ENCODE assay signal across 8 cellular contexts in genomic region chr5:131393498-131393968, GRCh38.
DNase-seq lines count a peak whose midpoint lies in the region; ATAC-seq and TF ChIP-seq lines count a peak whose summit lies in the region.

No MANE protein-coding gene starts in this region.

- no peaks in the 10 kb centered on the region for H3K9me3 Mint-ChIP-seq in CD8-positive, alpha-beta T cell
- no peaks in the 10 kb centered on the region for H3K9me3 Mint-ChIP-seq in activated T-helper 1 cell treated with anti-CD3 and anti-CD28 coated beads, Interleukin-12 subunit alpha, Interleukin-12 subunit beta, Interleukin-2, Interleukin-4 antibody, amounts not matched to agents 30 ng/mL and 10 ng/mL and 1 ng/mL, durations not matched to agents 14 hours and 24 hours and 36 hours

- no peak overlapping the region for H3K9ac ChIP-seq in mammary epithelial cell (ENCODE audit: insufficient read depth, low read length)

- dilution Hi-C loops in mammary epithelial cell (cut with HindIII; ENCODE audit: low sequenced_read_pairs), result no loop called here

- no peak for TF ChIP-seq CTCF in CD8-positive, alpha-beta T cell (IDR thresholded peaks at IDR 0.05)
- TF ChIP-seq CTCF in osteoblast (IDR thresholded peaks at IDR 0.05; ENCODE audit: extremely low read depth, low read depth, low read length) (no peak), mammary epithelial cell (conservative IDR thresholded peaks at IDR 0.05 in 1 of 2, IDR thresholded peaks at IDR 0.05 in 1 of 2; ENCODE audit: extremely low read depth in 1 of 2, insufficient read depth in 1 of 2, low read depth in 1 of 2, low read length in 2 of 2) (no peak)

- ATAC-seq in CD8-positive, alpha-beta T cell, result peak; percentile 8

- no peaks in the 10 kb centered on the region for H3K27me3 Mint-ChIP-seq in CD8-positive, alpha-beta T cell (ENCODE audit: low read depth)
- H3K27me3 Mint-ChIP-seq in activated T-helper 1 cell treated with anti-CD3 and anti-CD28 coated beads, Interleukin-12 subunit alpha, Interleukin-12 subunit beta, Interleukin-2, Interleukin-4 antibody, amounts not matched to agents 30 ng/mL and 10 ng/mL and 1 ng/mL, durations not matched to agents 14 hours and 24 hours and 36 hours (ENCODE audit: insufficient read depth), result no peaks in the 10 kb centered on the region

- POLR2A ChIA-PET in CD8-positive, alpha-beta T cell (lab: Charles Lee), result interaction anchor here (0.6 to 1.2 kb wide), 4 partner anchors 109 to 186 kb away, joined by 3 to 6 read pairs (median 3); partner anchors contain the start of gene CDC42SE2

- H3K4me3 Mint-ChIP-seq in CD8-positive, alpha-beta T cell, result peak overlapping the region; percentile 52
- H3K4me3 Mint-ChIP-seq in activated T-helper 1 cell treated with anti-CD3 and anti-CD28 coated beads, Interleukin-12 subunit alpha, Interleukin-12 subunit beta, Interleukin-2, Interleukin-4 antibody, amounts not matched to agents 30 ng/mL and 10 ng/mL and 1 ng/mL, durations not matched to agents 14 hours and 24 hours and 36 hours, result peak overlapping the region; percentile 81

- CTCF ChIA-PET in CD8-positive, alpha-beta T cell (lab: Charles Lee), result interaction anchor here (1.3 to 1.9 kb wide), 2 partner anchors 12 to 129 kb away, joined by 3 to 8 read pairs; no protein-coding TSS in a partner anchor
- CTCF ChIA-PET in mammary epithelial cell (lab: Charles Lee; ENCODE audit: low non-redundant PET), result no interaction called here

- peaks cover 83% of the 10 kb centered on the region for H3K4me1 Mint-ChIP-seq in CD8-positive, alpha-beta T cell (ENCODE audit: low read depth)
- peaks cover 85% of the 10 kb centered on the region for H3K4me1 Mint-ChIP-seq in activated T-helper 1 cell treated with anti-CD3 and anti-CD28 coated beads, Interleukin-12 subunit alpha, Interleukin-12 subunit beta, Interleukin-2, Interleukin-4 antibody, amounts not matched to agents 30 ng/mL and 10 ng/mL and 1 ng/mL, durations not matched to agents 14 hours and 24 hours and 36 hours (ENCODE audit: low read depth)

- no peak for DNase-seq in CD8-positive, alpha-beta T cell
- DNase-seq in activated T-helper 1 cell treated with anti-CD3 and anti-CD28 coated beads, Interleukin-12 subunit alpha, Interleukin-12 subunit beta, Interleukin-2, Interleukin-4 antibody, amounts not matched to agents 30 ng/mL and 10 ng/mL and 1 ng/mL, durations not matched to agents 14 hours and 24 hours and 36 hours (ENCODE audit: low spot score), result no peak
- peak; percentile 80 for DNase-seq in globus pallidus (ENCODE audit: low spot score)
- DNase-seq in osteoblast (ENCODE audit: insufficient read length, low spot score, missing footprints), result peak; percentile 70
- DNase-seq in NCI-H187 (lab: John Stamatoyannopoulos, UW), result no peak
- no peak for DNase-seq in NCI-H226
- no peak for DNase-seq in NCI-H1694 treated with DMSO at 0.1 percent for 48 hours (lab: John Stamatoyannopoulos, UW)
- no peak for DNase-seq in mammary epithelial cell

- peaks cover 50% of the 10 kb centered on the region for H3K36me3 ChIP-seq in CD8-positive, alpha-beta T cell (ENCODE audit: insufficient read depth, low read length)
- peaks cover 6% of the 10 kb centered on the region for H3K36me3 ChIP-seq in osteoblast (ENCODE audit: insufficient read depth, low read length)
- peaks cover 26% of the 10 kb centered on the region for H3K36me3 ChIP-seq in mammary epithelial cell (ENCODE audit: insufficient read depth, low read length)

- intact Hi-C loops in CD8-positive, alpha-beta T cell (cut with DNase I, micrococcal nuclease), result loop anchor here in 1 of 2 experiments (5.0 kb wide), 1 partner anchor 36 kb away; no protein-coding TSS in a partner anchor
- intact Hi-C loops in activated T-helper 1 cell treated with anti-CD3 and anti-CD28 coated beads, Interleukin-12 subunit alpha, Interleukin-12 subunit beta, Interleukin-2, Interleukin-4 antibody, amounts not matched to agents 30 ng/mL and 10 ng/mL and 1 ng/mL, durations not matched to agents 14 hours and 24 hours and 36 hours (cut with micrococcal nuclease), result loop anchor here (10.0 kb wide), 1 partner anchor 241 kb away; the partner anchor contains the start of gene RAPGEF6
- intact Hi-C loops in mammary epithelial cell (cut with micrococcal nuclease), result no loop called here

- in situ Hi-C loops in mammary epithelial cell (cut with MboI; ENCODE audit: low sequenced_read_pairs in 2 of 2), result loop anchor here in 1 of 2 donors (25.0 kb wide), 1 partner anchor 231 kb away; the partner anchor contains the start of genes HINT1 and LYRM7

- H3K79me2 ChIP-seq in osteoblast (ENCODE audit: insufficient read depth, low read length), result no peaks in the 10 kb centered on the region
- H3K79me2 ChIP-seq in mammary epithelial cell (ENCODE audit: insufficient read depth, low read length), result no peaks in the 10 kb centered on the region

- H3K36me3 Mint-ChIP-seq in CD8-positive, alpha-beta T cell, result peaks cover 93% of the 10 kb centered on the region
- peaks cover 75% of the 10 kb centered on the region for H3K36me3 Mint-ChIP-seq in activated T-helper 1 cell treated with anti-CD3 and anti-CD28 coated beads, Interleukin-12 subunit alpha, Interleukin-12 subunit beta, Interleukin-2, Interleukin-4 antibody, amounts not matched to agents 30 ng/mL and 10 ng/mL and 1 ng/mL, durations not matched to agents 14 hours and 24 hours and 36 hours (ENCODE audit: low read depth)

- peak overlapping the region; percentile 89 for H3K27ac Mint-ChIP-seq in CD8-positive, alpha-beta T cell
- peak overlapping the region; percentile 95 for H3K27ac Mint-ChIP-seq in activated T-helper 1 cell treated with anti-CD3 and anti-CD28 coated beads, Interleukin-12 subunit alpha, Interleukin-12 subunit beta, Interleukin-2, Interleukin-4 antibody, amounts not matched to agents 30 ng/mL and 10 ng/mL and 1 ng/mL, durations not matched to agents 14 hours and 24 hours and 36 hours

- H3K27me3 ChIP-seq in CD8-positive, alpha-beta T cell (ENCODE audit: insufficient read depth, low read length), result no peaks in the 10 kb centered on the region
- H3K27me3 ChIP-seq in osteoblast (ENCODE audit: insufficient read depth, low read length) (no peaks in the 10 kb centered on the region), mammary epithelial cell (ENCODE audit: insufficient read depth, low read length) (no peaks in the 10 kb centered on the region)

- peaks cover 72% of the 10 kb centered on the region for H3K4me1 ChIP-seq in CD8-positive, alpha-beta T cell (ENCODE audit: insufficient read depth, low read length)
- H3K4me1 ChIP-seq in osteoblast (ENCODE audit: insufficient read depth, low read length) (peaks cover 18% of the 10 kb centered on the region), mammary epithelial cell (ENCODE audit: insufficient read depth, low read length) (no peaks in the 10 kb centered on the region)

- BruUV-seq in mammary epithelial cell (replicated peaks; lab: Mats Ljungman, UMichigan), result no TSS peak

- H4K20me1 ChIP-seq in osteoblast (ENCODE audit: insufficient read depth, low read length), result no peaks in the 10 kb centered on the region
- no peaks in the 10 kb centered on the region for H4K20me1 ChIP-seq in mammary epithelial cell (ENCODE audit: insufficient read depth, low read length)

- H3K9me3 ChIP-seq in CD8-positive, alpha-beta T cell (ENCODE audit: low read length), result no peaks in the 10 kb centered on the region
- no peaks in the 10 kb centered on the region for H3K9me3 ChIP-seq in osteoblast (ENCODE audit: low read depth, low read length)
- H3K9me3 ChIP-seq in mammary epithelial cell (replicated peaks; ENCODE audit: insufficient read depth, low read length), result no peaks in the 10 kb centered on the region

- WGBS in mammary epithelial cell (ENCODE audit: low coverage, missing lambda C conversion rate), result 79% methylated on average over 5 of the region's 5 CpGs

- H2AFZ ChIP-seq in osteoblast (ENCODE audit: low read length), result no peak overlapping the region
- no peak overlapping the region for H2AFZ ChIP-seq in mammary epithelial cell (ENCODE audit: low read depth, low read length)

- H3K27ac ChIP-seq in CD8-positive, alpha-beta T cell (ENCODE audit: low read depth, low read length), result peak overlapping the region; percentile 50
- H3K27ac ChIP-seq in osteoblast (ENCODE audit: low read depth, low read length), result peak overlapping the region; percentile 69
- no peak overlapping the region for H3K27ac ChIP-seq in mammary epithelial cell (ENCODE audit: insufficient read depth, low read depth, low read length)

- H3K4me3 ChIP-seq in CD8-positive, alpha-beta T cell (ENCODE audit: low read depth, low read length), result no peak overlapping the region
- H3K4me3 ChIP-seq in osteoblast (ENCODE audit: insufficient read depth, low read length) (no peak overlapping the region), mammary epithelial cell (replicated peaks in 1 of 3; ENCODE audit: insufficient read depth in 1 of 3, low read depth in 2 of 3, low read length in 3 of 3) (no peak overlapping the region)

- H3K4me2 ChIP-seq in osteoblast (ENCODE audit: insufficient read depth, low read length) (peak overlapping the region; percentile 32), mammary epithelial cell (ENCODE audit: insufficient read depth, low read depth, low read length) (no peak overlapping the region)

Comparison
In these comparisons a context has a peak if more than half of its experiments do, and no peak if none do; other contexts are left out.
1. DNase-seq: peak in globus pallidus (single experiment) and osteoblast (single experiment); none in CD8-positive, alpha-beta T cell (0 of 7), activated T-helper 1 cell treated with anti-CD3 and anti-CD28 coated beads, Interleukin-12 subunit alpha, Interleukin-12 subunit beta, Interleukin-2, Interleukin-4 antibody, amounts not matched to agents 30 ng/mL and 10 ng/mL and 1 ng/mL, durations not matched to agents 14 hours and 24 hours and 36 hours (single experiment), NCI-H187 (0 of 2), NCI-H226 (single experiment), NCI-H1694 treated with DMSO at 0.1 percent for 48 hours (single experiment) and mammary epithelial cell (single experiment).